ENCODE assay signal across 1 cellular context in the genomic region with DNA sequence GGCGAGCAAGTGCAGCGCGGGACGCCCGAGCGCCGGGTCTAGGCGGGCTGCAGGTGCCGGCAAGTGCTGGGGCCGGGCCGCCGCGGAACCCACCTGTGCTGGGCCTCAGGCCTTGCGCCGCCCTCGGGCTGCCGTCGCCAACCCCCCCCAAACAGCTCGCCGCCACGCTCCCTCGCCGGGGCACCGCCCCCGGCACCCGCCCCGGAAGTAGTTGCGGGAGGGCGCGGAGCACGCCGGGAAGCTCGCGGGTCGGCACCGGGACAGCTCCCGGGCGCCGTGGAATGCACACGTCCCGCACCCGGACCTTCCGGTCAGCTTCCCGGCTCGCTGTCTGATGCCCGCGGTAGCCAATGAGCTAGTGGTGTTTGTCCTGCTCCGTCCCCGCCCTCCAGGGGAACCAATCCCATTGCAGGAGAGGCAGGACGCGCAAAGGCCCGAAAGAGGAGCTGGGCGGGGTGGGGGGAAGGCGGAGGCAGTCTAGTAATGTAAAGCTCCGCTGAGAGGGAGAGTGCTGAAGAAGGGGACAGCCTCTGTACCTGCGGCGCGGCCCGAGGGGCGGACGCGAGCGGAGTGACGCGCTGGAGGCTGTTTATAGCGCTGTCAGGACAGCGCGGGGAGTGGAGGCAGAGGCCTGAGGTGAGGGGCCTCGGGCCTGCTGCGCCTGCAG.
A peak's percentile ranks its signal among the peaks of the same experiment; 100 is the strongest.
TF ChIP-seq lines count a peak whose summit lies in the region.

Gene ANKS3 (minus strand): TSS at position 209 of the 667 bp plus-strand sequence. CDS start 4,122 bp downstream, outside the sequence.
Gene DNAAF8 (plus strand): TSS at position 475 of the 667 bp plus-strand sequence. CDS start 1,978 bp downstream, outside the sequence.

TF ChIP-seq in K562, 482 proteins besides CTCF, POLR2A, EP300 and RAD21 (continued from another document and continues in another):
- TF ChIP-seq, protein P1, sequence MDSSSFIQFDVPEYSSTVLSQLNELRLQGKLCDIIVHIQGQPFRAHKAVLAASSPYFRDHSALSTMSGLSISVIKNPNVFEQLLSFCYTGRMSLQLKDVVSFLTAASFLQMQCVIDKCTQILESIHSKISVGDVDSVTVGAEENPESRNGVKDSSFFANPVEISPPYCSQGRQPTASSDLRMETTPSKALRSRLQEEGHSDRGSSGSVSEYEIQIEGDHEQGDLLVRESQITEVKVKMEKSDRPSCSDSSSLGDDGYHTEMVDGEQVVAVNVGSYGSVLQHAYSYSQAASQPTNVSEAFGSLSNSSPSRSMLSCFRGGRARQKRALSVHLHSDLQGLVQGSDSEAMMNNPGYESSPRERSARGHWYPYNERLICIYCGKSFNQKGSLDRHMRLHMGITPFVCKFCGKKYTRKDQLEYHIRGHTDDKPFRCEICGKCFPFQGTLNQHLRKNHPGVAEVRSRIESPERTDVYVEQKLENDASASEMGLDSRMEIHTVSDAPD (CRISPR knock-in tag; IDR thresholded peaks at IDR 0.05): no peak
- TF ChIP-seq RBBP5 (IDR thresholded peaks at IDR 0.05; ENCODE audit: borderline replicate concordance, insufficient read depth, low read length, poor library complexity, severe bottlenecking) (peak; percentile 85), NR0B1 (IDR thresholded peaks at IDR 0.05; ENCODE audit: partially characterized antibody) (no peak), ZNF780A (CRISPR knock-in tag; IDR thresholded peaks at IDR 0.05) (no peak), PRPF4 (IDR thresholded peaks at IDR 0.05; ENCODE audit: insufficient read depth, low read depth, low read length, poor library complexity, severe bottlenecking) (no peak), DDX20 (tag; IDR thresholded peaks at IDR 0.05; ENCODE audit: low read depth) (no peak), SRSF7 (optimal IDR thresholded peaks at IDR 0.05; ENCODE audit: low read depth, low read length) (no peak), ZNF311 (CRISPR knock-in tag; IDR thresholded peaks at IDR 0.05) (no peak), LARP7 (IDR thresholded peaks at IDR 0.05) (no peak), NR4A1 (CRISPR knock-in tag; IDR thresholded peaks at IDR 0.05) (no peak), NR4A1 (tag; IDR thresholded peaks at IDR 0.05) (no peak), ZNF140 (CRISPR knock-in tag; IDR thresholded peaks at IDR 0.05) (no peak), SNIP1 (IDR thresholded peaks at IDR 0.05; ENCODE audit: low read depth) (no peak), ZNF133 (CRISPR knock-in tag; IDR thresholded peaks at IDR 0.05) (no peak), ZNF699 (CRISPR knock-in tag; IDR thresholded peaks at IDR 0.05; ENCODE audit: insufficient replicate concordance) (no peak), POLR3A (IDR thresholded peaks at IDR 0.05; ENCODE audit: borderline replicate concordance, extremely low read depth, insufficient read depth, insufficient read length) (no peak), ZNF668 (CRISPR knock-in tag; IDR thresholded peaks at IDR 0.05) (no peak), ZBTB17 (CRISPR knock-in tag; IDR thresholded peaks at IDR 0.05) (0 out of 2 replicates have a peak, but pooled peaks have one; percentile 11), SNRNP70 (optimal IDR thresholded peaks at IDR 0.05; ENCODE audit: low read depth, low read length) (no peak), PBX2 (CRISPR knock-in tag; IDR thresholded peaks at IDR 0.05; ENCODE audit: low read depth) (no peak), PBX2 (tag; conservative IDR thresholded peaks at IDR 0.05; ENCODE audit: low read depth) (peak; percentile 83), ZFX (CRISPR knock-in tag; IDR thresholded peaks at IDR 0.05) (peak; percentile 80), CC2D1A (IDR thresholded peaks at IDR 0.05) (no peak), PYGO2 (tag; IDR thresholded peaks at IDR 0.05) (no peak), ZNF324 (CRISPR knock-in tag; IDR thresholded peaks at IDR 0.05) (no peak), MCM7 (IDR thresholded peaks at IDR 0.05) (no peak)
- TF ChIP-seq, protein P2, sequence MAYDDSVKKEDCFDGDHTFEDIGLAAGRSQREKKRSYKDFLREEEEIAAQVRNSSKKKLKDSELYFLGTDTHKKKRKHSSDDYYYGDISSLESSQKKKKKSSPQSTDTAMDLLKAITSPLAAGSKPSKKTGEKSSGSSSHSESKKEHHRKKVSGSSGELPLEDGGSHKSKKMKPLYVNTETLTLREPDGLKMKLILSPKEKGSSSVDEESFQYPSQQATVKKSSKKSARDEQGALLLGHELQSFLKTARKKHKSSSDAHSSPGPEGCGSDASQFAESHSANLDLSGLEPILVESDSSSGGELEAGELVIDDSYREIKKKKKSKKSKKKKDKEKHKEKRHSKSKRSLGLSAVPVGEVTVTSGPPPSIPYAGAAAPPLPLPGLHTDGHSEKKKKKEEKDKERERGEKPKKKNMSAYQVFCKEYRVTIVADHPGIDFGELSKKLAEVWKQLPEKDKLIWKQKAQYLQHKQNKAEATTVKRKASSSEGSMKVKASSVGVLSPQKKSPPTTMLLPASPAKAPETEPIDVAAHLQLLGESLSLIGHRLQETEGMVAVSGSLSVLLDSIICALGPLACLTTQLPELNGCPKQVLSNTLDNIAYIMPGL (CRISPR knock-in tag; IDR thresholded peaks at IDR 0.05): no peak
- TF ChIP-seq, protein P3, sequence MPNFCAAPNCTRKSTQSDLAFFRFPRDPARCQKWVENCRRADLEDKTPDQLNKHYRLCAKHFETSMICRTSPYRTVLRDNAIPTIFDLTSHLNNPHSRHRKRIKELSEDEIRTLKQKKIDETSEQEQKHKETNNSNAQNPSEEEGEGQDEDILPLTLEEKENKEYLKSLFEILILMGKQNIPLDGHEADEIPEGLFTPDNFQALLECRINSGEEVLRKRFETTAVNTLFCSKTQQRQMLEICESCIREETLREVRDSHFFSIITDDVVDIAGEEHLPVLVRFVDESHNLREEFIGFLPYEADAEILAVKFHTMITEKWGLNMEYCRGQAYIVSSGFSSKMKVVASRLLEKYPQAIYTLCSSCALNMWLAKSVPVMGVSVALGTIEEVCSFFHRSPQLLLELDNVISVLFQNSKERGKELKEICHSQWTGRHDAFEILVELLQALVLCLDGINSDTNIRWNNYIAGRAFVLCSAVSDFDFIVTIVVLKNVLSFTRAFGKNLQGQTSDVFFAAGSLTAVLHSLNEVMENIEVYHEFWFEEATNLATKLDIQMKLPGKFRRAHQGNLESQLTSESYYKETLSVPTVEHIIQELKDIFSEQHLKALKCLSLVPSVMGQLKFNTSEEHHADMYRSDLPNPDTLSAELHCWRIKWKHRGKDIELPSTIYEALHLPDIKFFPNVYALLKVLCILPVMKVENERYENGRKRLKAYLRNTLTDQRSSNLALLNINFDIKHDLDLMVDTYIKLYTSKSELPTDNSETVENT (CRISPR knock-in tag; IDR thresholded peaks at IDR 0.05): peak; percentile 56
- TF ChIP-seq, protein P4, sequence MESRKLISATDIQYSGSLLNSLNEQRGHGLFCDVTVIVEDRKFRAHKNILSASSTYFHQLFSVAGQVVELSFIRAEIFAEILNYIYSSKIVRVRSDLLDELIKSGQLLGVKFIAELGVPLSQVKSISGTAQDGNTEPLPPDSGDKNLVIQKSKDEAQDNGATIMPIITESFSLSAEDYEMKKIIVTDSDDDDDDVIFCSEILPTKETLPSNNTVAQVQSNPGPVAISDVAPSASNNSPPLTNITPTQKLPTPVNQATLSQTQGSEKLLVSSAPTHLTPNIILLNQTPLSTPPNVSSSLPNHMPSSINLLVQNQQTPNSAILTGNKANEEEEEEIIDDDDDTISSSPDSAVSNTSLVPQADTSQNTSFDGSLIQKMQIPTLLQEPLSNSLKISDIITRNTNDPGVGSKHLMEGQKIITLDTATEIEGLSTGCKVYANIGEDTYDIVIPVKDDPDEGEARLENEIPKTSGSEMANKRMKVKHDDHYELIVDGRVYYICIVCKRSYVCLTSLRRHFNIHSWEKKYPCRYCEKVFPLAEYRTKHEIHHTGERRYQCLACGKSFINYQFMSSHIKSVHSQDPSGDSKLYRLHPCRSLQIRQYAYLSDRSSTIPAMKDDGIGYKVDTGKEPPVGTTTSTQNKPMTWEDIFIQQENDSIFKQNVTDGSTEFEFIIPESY (CRISPR knock-in tag; IDR thresholded peaks at IDR 0.05): no peak
- TF ChIP-seq, protein P5, sequence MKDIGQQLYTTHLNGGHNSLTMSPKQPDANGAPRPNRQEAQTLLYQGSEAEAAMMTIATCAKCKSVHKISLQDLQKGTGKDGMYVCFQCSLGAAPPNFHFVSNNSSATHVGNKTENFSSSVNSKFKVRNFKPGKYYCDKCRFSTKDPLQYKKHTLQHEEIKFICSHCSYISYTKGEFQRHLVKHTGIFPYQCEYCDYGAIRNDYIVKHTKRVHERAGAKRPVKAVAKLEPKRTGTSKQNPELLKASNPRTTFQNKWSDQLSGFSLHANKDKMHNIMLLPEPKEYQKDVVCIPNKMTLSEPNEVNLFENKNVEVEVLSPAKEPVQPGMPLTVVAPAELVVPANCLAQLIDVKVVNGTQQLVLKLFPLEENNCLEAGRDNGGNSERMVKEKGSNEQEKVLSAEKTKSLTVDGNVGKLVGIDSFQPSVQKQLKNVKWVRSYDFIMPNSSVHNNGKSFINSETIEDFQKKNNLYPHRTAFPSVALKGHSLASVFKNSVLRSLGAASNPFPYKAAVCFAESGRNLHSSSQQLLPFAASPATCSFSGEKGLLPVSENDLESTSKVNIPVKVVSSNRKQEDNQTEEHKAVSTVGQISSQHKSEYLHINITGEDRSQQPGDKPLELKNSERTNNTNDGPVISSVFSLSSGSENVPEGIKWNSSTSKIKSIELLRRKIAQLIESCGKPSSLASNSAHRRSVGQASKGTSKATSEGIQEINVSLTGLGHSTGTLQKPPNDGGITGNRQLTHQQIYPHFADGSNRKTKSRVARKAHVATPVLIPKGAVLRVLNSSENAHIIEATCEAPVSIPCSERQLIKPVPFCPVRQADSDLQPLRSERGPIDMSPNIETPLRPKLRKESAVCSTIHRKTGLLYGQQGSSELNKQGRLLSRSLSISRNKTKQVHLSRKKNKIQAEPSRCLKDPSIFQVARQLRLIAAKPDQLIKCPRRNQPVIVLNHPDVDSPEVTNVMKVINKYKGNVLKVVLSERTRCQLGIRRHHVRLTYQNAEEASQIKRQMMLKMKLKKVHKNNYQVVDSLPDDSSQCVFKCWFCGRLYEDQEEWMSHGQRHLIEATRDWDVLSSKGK (CRISPR knock-in tag; IDR thresholded peaks at IDR 0.05): no peak
- TF ChIP-seq, protein P6, sequence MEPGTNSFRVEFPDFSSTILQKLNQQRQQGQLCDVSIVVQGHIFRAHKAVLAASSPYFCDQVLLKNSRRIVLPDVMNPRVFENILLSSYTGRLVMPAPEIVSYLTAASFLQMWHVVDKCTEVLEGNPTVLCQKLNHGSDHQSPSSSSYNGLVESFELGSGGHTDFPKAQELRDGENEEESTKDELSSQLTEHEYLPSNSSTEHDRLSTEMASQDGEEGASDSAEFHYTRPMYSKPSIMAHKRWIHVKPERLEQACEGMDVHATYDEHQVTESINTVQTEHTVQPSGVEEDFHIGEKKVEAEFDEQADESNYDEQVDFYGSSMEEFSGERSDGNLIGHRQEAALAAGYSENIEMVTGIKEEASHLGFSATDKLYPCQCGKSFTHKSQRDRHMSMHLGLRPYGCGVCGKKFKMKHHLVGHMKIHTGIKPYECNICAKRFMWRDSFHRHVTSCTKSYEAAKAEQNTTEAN (CRISPR knock-in tag; IDR thresholded peaks at IDR 0.05): no peak
